In the genomic region with DNA sequence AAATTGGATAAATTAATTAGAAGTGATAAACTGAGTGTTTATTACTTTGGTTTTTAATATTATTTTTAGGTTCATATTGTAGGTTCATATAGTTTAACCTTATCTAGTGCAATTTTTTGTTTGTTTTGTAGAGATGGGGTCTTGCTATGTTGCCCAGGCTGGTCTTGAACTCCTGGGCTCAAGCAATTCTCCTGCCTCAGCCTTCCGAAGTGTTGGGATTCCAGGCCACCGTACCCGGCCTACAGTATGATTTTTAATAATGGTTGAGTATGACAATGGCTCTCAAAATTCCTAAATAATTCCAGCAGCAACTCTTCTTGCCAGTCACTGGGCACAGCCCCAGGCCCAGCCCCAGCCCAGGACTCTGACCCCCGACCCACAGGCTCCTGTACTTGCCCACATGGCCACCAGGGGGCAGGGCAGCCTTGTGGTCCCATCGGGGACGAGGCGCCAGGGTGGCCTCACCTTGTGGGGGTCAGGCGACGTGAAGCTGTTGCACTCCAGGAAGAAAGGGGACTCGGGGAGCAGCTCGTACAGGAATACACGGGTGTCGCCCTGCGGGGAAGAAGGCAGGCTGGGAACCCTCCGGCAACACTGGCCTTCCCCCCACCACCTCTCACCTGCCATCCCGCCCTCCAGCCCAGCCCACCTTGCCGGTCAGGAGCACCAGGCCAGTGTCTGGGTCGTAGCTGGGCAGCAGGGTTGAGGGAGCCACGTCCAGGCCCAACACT, we compare ENCODE assay signal across 8 cellular contexts. TPM values are rescaled to one million over a fixed set of nuclear protein-coding genes. Genes with fewer than 3 reads are reported as not detected.
DNase-seq lines count a peak whose midpoint lies in the region; ATAC-seq and TF ChIP-seq lines count a peak whose summit lies in the region.

No MANE protein-coding gene starts in this region.

- no peaks in the 10 kb centered on the region for H3K36me3 Mint-ChIP-seq in Caco-2 (ENCODE audit: insufficient read depth, unreplicated experiment)
- H3K36me3 Mint-ChIP-seq in neural progenitor cell = peaks cover 2% of the 10 kb centered on the region

- H3K4me3 ChIP-seq in Caco-2 (ENCODE audit: low read depth, low read length) (no peak overlapping the region), Loucy (ENCODE audit: low read length, poor library complexity, severe bottlenecking) (no peak overlapping the region), neural progenitor cell (no peak overlapping the region), thoracic aorta (no peak overlapping the region)

- no peak overlapping the region for H3K4me2 ChIP-seq in Loucy (ENCODE audit: low read depth, low read length, poor library complexity, severe bottlenecking)
- no peak overlapping the region for H3K4me2 ChIP-seq in neural progenitor cell

- H4K20me1 ChIP-seq in Loucy (ENCODE audit: insufficient read depth, low read length, poor library complexity, severe bottlenecking) (no peaks in the 10 kb centered on the region), neural progenitor cell (ENCODE audit: low read depth) (no peaks in the 10 kb centered on the region)

- no peak overlapping the region for H3K4me3 Mint-ChIP-seq in Caco-2 (ENCODE audit: unreplicated experiment)
- peak overlapping the region; percentile 43 for H3K4me3 Mint-ChIP-seq in neural progenitor cell

- ATAC-seq in thoracic aorta (ENCODE audit: insufficient number of reproducible peaks, low FRiP score, low read depth) = no peak
- no peak for ATAC-seq in GM21528 (IDR thresholded peaks at IDR 0.05; ENCODE audit: low FRiP score, unreplicated experiment)

- H2AFZ ChIP-seq in Loucy (ENCODE audit: low read length) (no peak overlapping the region), neural progenitor cell (replicated peaks) (no peak overlapping the region)

- H3K27ac ChIP-seq in neural progenitor cell (no peak overlapping the region), thoracic aorta (no peak overlapping the region)

- H3K27ac Mint-ChIP-seq in Caco-2 (ENCODE audit: unreplicated experiment) = no peak overlapping the region
- peak overlapping the region; percentile 57 for H3K27ac Mint-ChIP-seq in neural progenitor cell

- CTCF ChIA-PET in Caco-2 (lab: Charles Lee) = interaction anchor here (0.9 to 2.9 kb wide), 4 partner anchors 10 to 58 kb away, joined by 3 to 29 read pairs (median 6); a partner anchor contains a TSS

- H3K9me3 Mint-ChIP-seq in Caco-2 (ENCODE audit: unreplicated experiment) (no peaks in the 10 kb centered on the region), neural progenitor cell (no peaks in the 10 kb centered on the region)

- POLR2A ChIA-PET in Caco-2 (lab: Charles Lee) = no interaction called here

- H3F3A ChIP-seq in Loucy (ENCODE audit: low read depth) (no peaks in the 10 kb centered on the region), neural progenitor cell (ENCODE audit: low read depth) (no peaks in the 10 kb centered on the region)

- BruUV-seq in Caco-2 (replicated peaks; lab: Mats Ljungman, UMichigan) = no TSS peak

- TF ChIP-seq CTCF in Caco-2 (IDR thresholded peaks at IDR 0.05; ENCODE audit: insufficient read depth in 1 of 2, low read depth in 1 of 2, low read length in 1 of 2, severe bottlenecking in 1 of 2, unreplicated experiment in 1 of 2) (peak; percentile 87 to 94), Loucy (conservative IDR thresholded peaks at IDR 0.05; ENCODE audit: low read length) (peak; percentile 64), neural progenitor cell (IDR thresholded peaks at IDR 0.05) (peak; percentile 99), thoracic aorta (IDR thresholded peaks at IDR 0.05) (peak; percentile 99)

- intact Hi-C loops in Caco-2 (cut with micrococcal nuclease; ENCODE audit: unreplicated experiment) = loop anchor here (1.0 kb wide), 1 partner anchor 43 kb away; no protein-coding TSS in a partner anchor

- no peaks in the 10 kb centered on the region for H3K36me3 ChIP-seq in Caco-2 (ENCODE audit: control insufficient read depth, insufficient read depth, low read length)
- H3K36me3 ChIP-seq in Loucy (ENCODE audit: insufficient read depth, low read length) = peaks cover 4% of the 10 kb centered on the region; the same call in 1 of the 2 replicates
- no peaks in the 10 kb centered on the region for H3K36me3 ChIP-seq in neural progenitor cell
- peaks cover 9% of the 10 kb centered on the region for H3K36me3 ChIP-seq in thoracic aorta

- H3K9ac ChIP-seq in Loucy (ENCODE audit: low read depth, low read length, poor library complexity, severe bottlenecking) (no peak overlapping the region), neural progenitor cell (no peak overlapping the region)

- H3K9me3 ChIP-seq in Caco-2 (no peaks in the 10 kb centered on the region), Loucy (ENCODE audit: insufficient read depth, low read depth, low read length) (no peaks in the 10 kb centered on the region), neural progenitor cell (ENCODE audit: low read depth) (no peaks in the 10 kb centered on the region), thoracic aorta (no peaks in the 10 kb centered on the region)

- H3K9me2 ChIP-seq in Loucy (replicated peaks; ENCODE audit: low read depth, low read length) = no peaks in the 10 kb centered on the region

- H3K79me2 ChIP-seq in Loucy (ENCODE audit: insufficient read depth, low read length) (no peaks in the 10 kb centered on the region), neural progenitor cell (ENCODE audit: low read depth) (no peaks in the 10 kb centered on the region)

- DNase-seq in Caco-2 (peak in 1 of 2 experiments; percentile 80), epidermal melanocyte (ENCODE audit: insufficient read length, low spot score) (peak; percentile 60), neural progenitor cell (ENCODE audit: low spot score) (peak; percentile 88), thoracic aorta (ENCODE audit: low spot score) (no peak), SIG-M5 (lab: John Stamatoyannopoulos, UW) (no peak)
- peak; percentile 90 for DNase-seq in activated CD8-positive, alpha-beta memory T cell treated with anti-CD3 and anti-CD28 coated beads for 24 hours

- H3K4me1 ChIP-seq in Caco-2 (no peaks in the 10 kb centered on the region), Loucy (ENCODE audit: insufficient read depth, low read length, poor library complexity, severe bottlenecking) (no peaks in the 10 kb centered on the region), neural progenitor cell (no peaks in the 10 kb centered on the region), thoracic aorta (ENCODE audit: control insufficient read depth in 1 of 2, low read depth in 2 of 2) (no peaks in the 10 kb centered on the region)

- H3K4me1 Mint-ChIP-seq in Caco-2 (ENCODE audit: low read depth, unreplicated experiment) (no peaks in the 10 kb centered on the region), neural progenitor cell (peaks cover 6% of the 10 kb centered on the region)

- no peaks in the 10 kb centered on the region for H3K27me3 Mint-ChIP-seq in Caco-2 (ENCODE audit: insufficient read depth, unreplicated experiment)
- peaks cover 5% of the 10 kb centered on the region for H3K27me3 Mint-ChIP-seq in neural progenitor cell (ENCODE audit: insufficient read depth, low read depth)

- H3K27me3 ChIP-seq in Caco-2 (replicated peaks; ENCODE audit: control insufficient read depth, insufficient read depth, low read length) (no peaks in the 10 kb centered on the region), Loucy (ENCODE audit: insufficient read depth, low read length, poor library complexity, severe bottlenecking) (no peaks in the 10 kb centered on the region), neural progenitor cell (no peaks in the 10 kb centered on the region), thoracic aorta (replicated peaks; ENCODE audit: insufficient read depth) (no peaks in the 10 kb centered on the region)

RNA-seq across cellular contexts. Expression of a gene that starts 7.9 kb away (rescaled TPM):
- total RNA-seq in Caco-2 (2022) = 74.1 and 76.5 TPM in 2 replicates
- total RNA-seq in neural progenitor cell (ENCODE audit: low replicate concordance) = 17.0 and 40.8 TPM in 2 replicates
- total RNA-seq in thoracic aorta = 10 to 100 TPM; 18.4 to 21.1 TPM

RNA-seq across cellular contexts. Expression of a gene that starts 12.7 kb away (rescaled TPM):
- total RNA-seq in Caco-2 (2022) (2.7 and 2.8 TPM in 2 replicates), neural progenitor cell (ENCODE audit: low replicate concordance) (3.1 and 7.5 TPM in 2 replicates), thoracic aorta (100 to 1,000 TPM; 197 to 217 TPM)

RNA-seq across cellular contexts. Expression of a gene that starts 43.1 kb away (rescaled TPM):
- total RNA-seq in Caco-2 (2022) (12.3 and 13.1 TPM in 2 replicates), neural progenitor cell (ENCODE audit: low replicate concordance) (0.15 and 1.3 TPM in 2 replicates), thoracic aorta (10 to 100 TPM; 19.5 to 32.9 TPM)

RNA-seq across cellular contexts. Expression of a gene that starts 57.4 kb away (rescaled TPM):
- 23.1 and 33.4 TPM in 2 replicates for total RNA-seq in Caco-2 (2022)
- total RNA-seq in neural progenitor cell (ENCODE audit: low replicate concordance) = 6.8 and 21.8 TPM in 2 replicates
- 10 to 100 TPM; 71.1 to 79.1 TPM for total RNA-seq in thoracic aorta

Comparison
In these comparisons a context has a peak if more than half of its experiments do, and no peak if none do; other contexts are left out.
1. DNase-seq: peak in activated CD8-positive, alpha-beta memory T cell treated with anti-CD3 and anti-CD28 coated beads for 24 hours (single experiment), epidermal melanocyte (single experiment) and neural progenitor cell (single experiment); none in thoracic aorta (single experiment) and SIG-M5 (single experiment).
2. RNA of a gene that starts 12.7 kb away (total RNA-seq): 197 to 217 TPM in thoracic aorta; 3.1 to 7.5 TPM in neural progenitor cell and 2.7 to 2.8 TPM in Caco-2; every median in the first group is over 10 times any median in the second.
3. Peak in every context shown above with its lines, with median percentiles within 50 percentile points of each other: CTCF ChIP-seq.